ENCODE assay signal across 19 cellular contexts in the genomic region with DNA sequence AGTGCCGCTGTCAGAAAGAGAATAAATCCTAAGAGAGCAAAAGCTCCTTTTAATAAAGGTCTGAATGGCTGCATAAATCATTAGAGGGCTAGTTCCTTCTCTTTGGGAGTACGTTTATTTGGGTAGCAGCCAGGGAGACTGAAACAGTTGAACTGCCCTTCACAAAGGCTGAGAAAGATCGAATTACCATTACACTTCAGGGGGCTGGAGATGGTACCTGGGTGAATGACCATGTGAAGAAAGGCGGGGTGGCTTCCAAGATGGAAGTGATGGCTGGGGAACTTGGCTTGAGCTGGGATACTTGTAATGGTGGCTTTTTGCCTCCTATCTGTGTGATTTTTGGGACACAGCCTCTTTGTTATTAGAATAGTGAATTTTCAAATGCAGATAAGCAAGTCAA. TPM values are rescaled to one million over a fixed set of nuclear protein-coding genes. Genes with fewer than 3 reads are reported as not detected.
DNase-seq lines count a peak whose midpoint lies in the region; ATAC-seq, FAIRE-seq and TF ChIP-seq lines count a peak whose summit lies in the region.
"Had no signal": no experiment of that assay in that cellular context is flagged by ENCODE, and none has a peak within 500 bp of the region (broad histone marks: within the 10 kb centered on the region; RNA-seq: fewer than 3 reads in every experiment).

No MANE protein-coding gene starts in this region.

- POLR2A ChIA-PET in WTC11 (lab: Charles Lee), result no interaction called here

- no peak for TF ChIP-seq CTCF in WTC11 (IDR thresholded peaks at IDR 0.05)
- no peak for TF ChIP-seq CTCF in neural crest cell (conservative IDR thresholded peaks at IDR 0.05)
- TF ChIP-seq CTCF in D721Med (IDR thresholded peaks at IDR 0.05; ENCODE audit: insufficient read depth, missing control alignments), result no peak

- CTCF ChIA-PET in WTC11 (lab: Charles Lee), result interaction anchor here (1.1 kb wide), 1 partner anchor 174 kb away, joined by 4 read pairs; no protein-coding TSS in a partner anchor

- H3K4me1 Mint-ChIP-seq in WTC11 (peaks cover 45% of the 10 kb centered on the region), neural crest cell (peaks cover 14% of the 10 kb centered on the region)

- H3K27me3 Mint-ChIP-seq in WTC11 (ENCODE audit: low read depth) (no peaks in the 10 kb centered on the region), neural crest cell (ENCODE audit: low read depth) (peaks cover 50% of the 10 kb centered on the region)

- H3K27ac Mint-ChIP-seq in WTC11 (peak overlapping the region; percentile 31), neural crest cell (ENCODE audit: unreplicated experiment) (no peak overlapping the region)
- H3K27ac Mint-ChIP-seq: T-helper 17 cell had no signal

- DNase-seq in DMS 273 (lab: John Stamatoyannopoulos, UW; ENCODE audit: unreplicated experiment), result peak; percentile 16
- DNase-seq in DMS 273 treated with DMSO at 0.1 percent for 48 hours (lab: John Stamatoyannopoulos, UW), result no peak
- DNase-seq in NCI-H1092 (lab: John Stamatoyannopoulos, UW), result peak; percentile 21
- no peak for DNase-seq in WTC11 (ENCODE audit: low spot score)
- no peak for DNase-seq in neural crest cell (ENCODE audit: low read depth, low spot score)
- DNase-seq in D721Med (ENCODE audit: insufficient read length, low spot score), result no peak
- DNase-seq in frontal cortex (ENCODE audit: low spot score in 2 of 2), result no peak
- DNase-seq: activated gamma-delta T cell treated with Interleukin-2 at 50 U/mL for 16 hours, foreskin fibroblast, left ventricle myocardium superior, MM.1S, NCI-H226, SHP77 treated with DMSO at 0.1 percent for 48 hours, T-helper 17 cell, thyroid gland had no signal

- no peaks in the 10 kb centered on the region for H3K9me3 Mint-ChIP-seq in WTC11
- H3K9me3 Mint-ChIP-seq in neural crest cell, result no peaks in the 10 kb centered on the region

- ATAC-seq in WTC11 (no peak), GM19467 (IDR thresholded peaks at IDR 0.05; ENCODE audit: unreplicated experiment) (no peak)
- ATAC-seq: activated CD4-positive, CD25-positive, alpha-beta regulatory T cell treated with anti-CD3 and anti-CD28 coated beads, Interleukin-2, amount 50 U/mL, for 24 hours; left ventricle myocardium superior; T-helper 17 cell had no signal

- peak overlapping the region; percentile 50 for H3K4me3 Mint-ChIP-seq in WTC11
- peak overlapping the region; percentile 73 for H3K4me3 Mint-ChIP-seq in neural crest cell

- peaks cover 3% of the 10 kb centered on the region; the same call in 1 of the 2 replicates for H3K36me3 Mint-ChIP-seq in WTC11
- no peaks in the 10 kb centered on the region for H3K36me3 Mint-ChIP-seq in neural crest cell (ENCODE audit: low read depth)

- FAIRE-seq in D721Med (lab: Jason Lieb, UNC), result no peak
- FAIRE-seq in frontal cortex (lab: Jason Lieb, UNC), result no peak
- FAIRE-seq: colon, H54 had no signal

TF ChIP-seq in WTC11, 78 proteins besides CTCF, POLR2A, EP300 and RAD21:
- no peak for TF ChIP-seq TCF7 (CRISPR knock-in tag; IDR thresholded peaks at IDR 0.05; ENCODE audit: low read depth)
- TF ChIP-seq MYBL2 (CRISPR knock-in tag; IDR thresholded peaks at IDR 0.05), result no peak

RNA-seq across cellular contexts. Expression of a gene that starts 1.7 kb away (rescaled TPM):
- total RNA-seq in WTC11 (2021), result 32.8 to 39.7 TPM (median 35.7 TPM) in 3 replicates
- total RNA-seq in neural crest cell, result 35.8 and 38.2 TPM in 2 replicates
- total RNA-seq in frontal cortex, result 81.9 TPM

Comparison
In these comparisons a context has a peak if more than half of its experiments do, and no peak if none do; other contexts are left out.
1. DNase-seq: peak in DMS 273 (single experiment) and NCI-H1092 (single experiment); none in DMS 273 treated with DMSO at 0.1 percent for 48 hours (single experiment), WTC11 (single experiment), neural crest cell (single experiment), D721Med (single experiment) and frontal cortex (0 of 2).